ENCODE assay signal across 16 cellular contexts in the genomic region with DNA sequence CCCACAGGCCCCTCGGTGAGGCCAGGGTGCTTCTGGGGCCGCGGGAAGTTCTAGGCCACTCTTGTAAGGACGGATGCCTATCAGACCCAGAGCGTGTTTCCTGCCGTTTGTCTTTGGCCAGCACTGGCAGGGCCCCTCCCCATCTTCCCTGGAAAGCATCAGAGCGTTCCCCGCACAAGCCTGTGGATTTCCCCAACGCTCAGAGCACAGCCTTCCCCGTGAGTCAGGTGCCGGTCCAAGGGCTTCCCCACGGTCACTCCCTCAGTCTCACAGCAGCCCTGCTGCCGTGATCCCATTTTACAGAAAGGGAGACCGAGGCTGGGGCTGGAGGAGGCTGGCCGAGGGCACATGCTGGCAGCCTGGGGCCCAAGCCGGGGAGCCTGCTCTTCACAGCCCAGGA. TPM values are rescaled to one million over a fixed set of nuclear protein-coding genes. Genes with fewer than 3 reads are reported as not detected.
A peak's percentile ranks its signal among the peaks of the same experiment; 100 is the strongest.
DNase-seq lines count a peak whose midpoint lies in the region; ATAC-seq and TF ChIP-seq lines count a peak whose summit lies in the region.
"Had no signal": no experiment of that assay in that cellular context is flagged by ENCODE, and none has a peak within 500 bp of the region (broad histone marks: within the 10 kb centered on the region; RNA-seq: fewer than 3 reads in every experiment).

No MANE protein-coding gene starts in this region.

- H3K9me3 ChIP-seq in IMR-90 (ENCODE audit: control insufficient read depth, insufficient read depth, low read length), result peaks cover 5% of the 10 kb centered on the region
- no peaks in the 10 kb centered on the region for H3K9me3 ChIP-seq in CD4-positive, alpha-beta memory T cell (ENCODE audit: control insufficient read depth in 1 of 2, low read length in 2 of 2)

- H3K14ac ChIP-seq in IMR-90 (replicated peaks; ENCODE audit: low read depth, low read length), result no peak overlapping the region

- H3K4me1 ChIP-seq in IMR-90 (ENCODE audit: control insufficient read depth, insufficient read depth, low read length), result peaks cover 10% of the 10 kb centered on the region
- no peaks in the 10 kb centered on the region for H3K4me1 ChIP-seq in CD4-positive, alpha-beta memory T cell (ENCODE audit: insufficient read depth, low read length)

- peaks cover 10% of the 10 kb centered on the region for H4K20me1 ChIP-seq in IMR-90 (ENCODE audit: insufficient read depth, low read length)

- no peak overlapping the region for H3K18ac ChIP-seq in IMR-90 (ENCODE audit: low read depth, low read length)

- H3K4me1 Mint-ChIP-seq in stimulated activated memory B cell treated with anti-CD40 and anti-IgM and Interleukin-4, amounts not matched to agents 10 μg/mL and 1 μg/mL and 100 μg/mL, for 72 hours, result no peaks in the 10 kb centered on the region
- H3K4me1 Mint-ChIP-seq in CD4-positive, alpha-beta memory T cell, result no peaks in the 10 kb centered on the region
- H3K4me1 Mint-ChIP-seq: CD4-positive, CD25-positive, alpha-beta regulatory T cell; IgD-negative memory B cell had no signal

- no TSS peak for BruUV-seq in IMR-90 (replicated peaks; lab: Mats Ljungman, UMichigan)

- H3K36me3 Mint-ChIP-seq in stimulated activated memory B cell treated with anti-CD40 and anti-IgM and Interleukin-4, amounts not matched to agents 10 μg/mL and 1 μg/mL and 100 μg/mL, for 72 hours, result no peaks in the 10 kb centered on the region
- H3K36me3 Mint-ChIP-seq in CD4-positive, alpha-beta memory T cell, result peaks cover 0 to 18% of the 10 kb centered on the region in 2 donors
- H3K36me3 Mint-ChIP-seq: CD4-positive, CD25-positive, alpha-beta regulatory T cell; IgD-negative memory B cell had no signal

- H4K91ac ChIP-seq in IMR-90 (ENCODE audit: insufficient read depth, low read depth, low read length), result no peak overlapping the region

- H3K27ac ChIP-seq in IMR-90 (ENCODE audit: insufficient read depth, low read length), result no peak overlapping the region
- H3K27ac ChIP-seq in CD4-positive, alpha-beta memory T cell (ENCODE audit: low read depth, low read length), result no peak overlapping the region
- H3K27ac ChIP-seq: BLaER1 treated with 17β-estradiol and CSF1 and Interleukin-3, amounts not matched to agents 10 nM and 100 nM had no signal

- H3K9me3 Mint-ChIP-seq in stimulated activated memory B cell treated with anti-CD40 and anti-IgM and Interleukin-4, amounts not matched to agents 10 μg/mL and 1 μg/mL and 100 μg/mL, for 72 hours, result peaks cover 4% of the 10 kb centered on the region
- H3K9me3 Mint-ChIP-seq in CD4-positive, alpha-beta memory T cell, result peaks cover 0 to 8% (median 2%) of the 10 kb centered on the region in 8 donors

- TF ChIP-seq CTCF in IMR-90 (conservative IDR thresholded peaks at IDR 0.05; ENCODE audit: low read depth, low read length), result no peak

- H2BK120ac ChIP-seq in IMR-90 (ENCODE audit: low read depth, low read length), result no peak overlapping the region

- H3K4me3 Mint-ChIP-seq in stimulated activated memory B cell treated with anti-CD40 and anti-IgM and Interleukin-4, amounts not matched to agents 10 μg/mL and 1 μg/mL and 100 μg/mL, for 72 hours, result no peak overlapping the region
- H3K4me3 Mint-ChIP-seq in CD4-positive, alpha-beta memory T cell, result no peak overlapping the region
- H3K4me3 Mint-ChIP-seq: CD4-positive, CD25-positive, alpha-beta regulatory T cell; IgD-negative memory B cell had no signal

- in situ Hi-C loops in IMR-90 (cut with MboI; ENCODE audit: low sequenced_read_pairs), result no loop called here

- 0 out of 2 replicates have a peak overlapping the region, but pooled peaks have one; percentile 43 for H2AK5ac ChIP-seq in IMR-90 (ENCODE audit: low read depth, low read length)

- no peak overlapping the region for H3K4me3 ChIP-seq in IMR-90 (ENCODE audit: insufficient read depth, low read depth, low read length)
- H3K4me3 ChIP-seq in CD4-positive, alpha-beta memory T cell (ENCODE audit: low read length in 2 of 2), result no peak overlapping the region
- H3K4me3 ChIP-seq: BLaER1 treated with 17β-estradiol and CSF1 and Interleukin-3, amounts not matched to agents 10 nM and 100 nM had no signal

- no peak overlapping the region for H3K27ac Mint-ChIP-seq in stimulated activated memory B cell treated with anti-CD40 and anti-IgM and Interleukin-4, amounts not matched to agents 10 μg/mL and 1 μg/mL and 100 μg/mL, for 72 hours
- no peak overlapping the region for H3K27ac Mint-ChIP-seq in CD4-positive, alpha-beta memory T cell
- H3K27ac Mint-ChIP-seq: IgD-negative memory B cell had no signal

- ATAC-seq in IMR-90 (ENCODE audit: low read depth) (no peak), GM18867 (IDR thresholded peaks at IDR 0.05; ENCODE audit: unreplicated experiment) (no peak)
- ATAC-seq in stimulated activated memory B cell treated with anti-CD40 and anti-IgM and Interleukin-4, amounts not matched to agents 10 μg/mL and 1 μg/mL and 100 μg/mL, for 72 hours, result peak; percentile 34
- ATAC-seq: HCT116 had no signal

- no peak overlapping the region for H3K23ac ChIP-seq in IMR-90 (ENCODE audit: low read depth, low read length)

- no peaks in the 10 kb centered on the region for H3K27me3 ChIP-seq in IMR-90 (ENCODE audit: control insufficient read depth, insufficient read depth, low read length)
- H3K27me3 ChIP-seq in CD4-positive, alpha-beta memory T cell (ENCODE audit: insufficient read depth, low read length), result no peaks in the 10 kb centered on the region
- H3K27me3 ChIP-seq: BLaER1 treated with 17β-estradiol and CSF1 and Interleukin-3, amounts not matched to agents 10 nM and 100 nM had no signal

- peak overlapping the region; percentile 32 for H2AFZ ChIP-seq in IMR-90 (replicated peaks; ENCODE audit: low read length, poor library complexity)

- POLR2A ChIA-PET in IMR-90 (lab: Charles Lee; ENCODE audit: unreplicated experiment), result no interaction called here
- POLR2A ChIA-PET in CD4-positive, alpha-beta memory T cell (lab: Charles Lee; ENCODE audit: partially characterized antibody), result no interaction called here

- H4K5ac ChIP-seq in IMR-90 (ENCODE audit: low read depth, low read length), result no peak overlapping the region

- CTCF ChIA-PET in IMR-90 (lab: Yijun Ruan, JAX), result no interaction called here
- CTCF ChIA-PET in CD4-positive, alpha-beta memory T cell (lab: Charles Lee; ENCODE audit: partially characterized antibody), result no interaction called here

- H2BK20ac ChIP-seq in IMR-90 (ENCODE audit: low read depth, low read length), result no peak overlapping the region

- 83% methylated on average over 10 of the region's 16 CpGs; no CpG with 5 or more reads in 1 of the 2 experiments for WGBS in IMR-90 (ENCODE audit: extremely low coverage in 2 of 2, insufficient read length in 1 of 2), 2 experiments

- TF ChIP-seq POLR2A in IMR-90 (IDR thresholded peaks at IDR 0.05; ENCODE audit: low read depth, low read length), result no peak

- peaks cover 22% of the 10 kb centered on the region for H3K9me1 ChIP-seq in IMR-90 (ENCODE audit: insufficient read depth, low read length)

- no peak overlapping the region for H4K8ac ChIP-seq in IMR-90 (ENCODE audit: low read depth in 2 of 2, low read length in 2 of 2)

- no peak overlapping the region for H3K9ac ChIP-seq in IMR-90 (ENCODE audit: low read depth, low read length)
- H3K9ac ChIP-seq: BLaER1 treated with 17β-estradiol and CSF1 and Interleukin-3, amounts not matched to agents 10 nM and 100 nM had no signal

- no peak overlapping the region for H2AK9ac ChIP-seq in IMR-90 (replicated peaks; ENCODE audit: low read depth, low read length, poor library complexity)

- dilution Hi-C loops in IMR-90 (cut with HindIII; ENCODE audit: low sequenced_read_pairs, unreplicated experiment), result no loop called here

- H2BK15ac ChIP-seq in IMR-90 (ENCODE audit: low read depth, low read length), result no peak overlapping the region

- intact Hi-C loops in IMR-90 (cut with micrococcal nuclease), result no loop called here
- intact Hi-C loops in CD4-positive, alpha-beta memory T cell (cut with micrococcal nuclease), result no loop called here

- no peak overlapping the region for H3K4me2 ChIP-seq in IMR-90 (ENCODE audit: low read depth, low read length)

- no peak overlapping the region for H2BK5ac ChIP-seq in IMR-90 (ENCODE audit: low read depth, low read length, poor library complexity, severe bottlenecking)

- no peak overlapping the region for H3K4ac ChIP-seq in IMR-90 (ENCODE audit: low read depth, low read length)

- peaks cover 68% of the 10 kb centered on the region for H3K36me3 ChIP-seq in IMR-90 (ENCODE audit: control insufficient read depth, insufficient read depth, low read length)
- no peaks in the 10 kb centered on the region for H3K36me3 ChIP-seq in CD4-positive, alpha-beta memory T cell (ENCODE audit: insufficient read depth, low read length)

- TF ChIP-seq RAD21 in IMR-90 (IDR thresholded peaks at IDR 0.05; ENCODE audit: low read length), result no peak

- DNase-seq in CMK (ENCODE audit: low read depth) (peak; percentile 29), IMR-90 (no peak), glomerular visceral epithelial cell (ENCODE audit: extremely low spot score) (peak; percentile 41), dedifferentiated amniotic fluid mesenchymal stem cell (ENCODE audit: extremely low spot score) (no peak)
- no peak for DNase-seq in CD4-positive, alpha-beta memory T cell
- DNase-seq: ACHN; CD4-positive, CD25-positive, alpha-beta regulatory T cell; COR-L47; DMS153; DMS79 treated with DMSO at 0.1 percent for 48 hours; EL had no signal

- peaks cover 0 to 18% of the 10 kb centered on the region in 2 experiments; a peak in 2 of 4 replicates for H3K79me1 ChIP-seq in IMR-90 (ENCODE audit: low read depth in 1 of 2, low read length in 2 of 2)

- peaks cover 66% of the 10 kb centered on the region for H3K27me3 Mint-ChIP-seq in stimulated activated memory B cell treated with anti-CD40 and anti-IgM and Interleukin-4, amounts not matched to agents 10 μg/mL and 1 μg/mL and 100 μg/mL, for 72 hours
- peaks cover 2 to 6% of the 10 kb centered on the region in 2 donors for H3K27me3 Mint-ChIP-seq in CD4-positive, alpha-beta memory T cell
- H3K27me3 Mint-ChIP-seq: CD4-positive, CD25-positive, alpha-beta regulatory T cell had no signal

- H3K56ac ChIP-seq in IMR-90 (ENCODE audit: extremely low read depth, insufficient read depth, low read length), result no peak overlapping the region

TF ChIP-seq in IMR-90, 13 proteins besides CTCF, POLR2A, EP300 and RAD21:
- TF ChIP-seq RFX5 (IDR thresholded peaks at IDR 0.05; ENCODE audit: low read depth, low read length) (no peak), CHD1 (IDR thresholded peaks at IDR 0.05; ENCODE audit: low read depth, low read length) (no peak), BHLHE40 (IDR thresholded peaks at IDR 0.05; ENCODE audit: low read depth, low read length) (no peak), MAZ (IDR thresholded peaks at IDR 0.05; ENCODE audit: borderline replicate concordance, low read depth, low read length) (no peak)

RNA-seq across cellular contexts. Expression of gene CRISPLD2, which starts 33.7 kb away (rescaled TPM):
- 35.0 and 37.5 TPM in 2 replicates for total RNA-seq in IMR-90 (2012; rRNA removed)
- polyA plus RNA-seq in IMR-90 (2012; rRNA removed), result 21.3 and 23.1 TPM in 2 replicates
- polyA plus RNA-seq in IMR-90 (2012; cell fraction: cytosol; rRNA removed), result 17.6 and 30.1 TPM in 2 replicates
- polyA plus RNA-seq in IMR-90 (2012; cell fraction: nucleus; rRNA removed; ENCODE audit: low replicate concordance), result 26.7 and 30.7 TPM in 2 replicates
- total RNA-seq in CD4-positive, alpha-beta memory T cell, result under 1 TPM; 0.32 to 0.89 TPM
- polyA plus RNA-seq in CD4-positive, alpha-beta memory T cell, result 1 to 10 TPM; 1.0 to 2.5 TPM
- polyA plus RNA-seq: IgD-negative memory B cell had no signal

Comparison
In these comparisons a context has a peak if more than half of its experiments do, and no peak if none do; other contexts are left out.
1. DNase-seq: peak in CMK (single experiment) and glomerular visceral epithelial cell (single experiment); none in IMR-90 (single experiment), dedifferentiated amniotic fluid mesenchymal stem cell (single experiment) and CD4-positive, alpha-beta memory T cell (0 of 5).
2. RNA of gene CRISPLD2, which starts 33.7 kb away (total RNA-seq): 35.0 to 37.5 TPM in IMR-90; 0.32 to 0.89 TPM in CD4-positive, alpha-beta memory T cell; every median in the first group is over 10 times any median in the second.